Comparison of ENCODE assay signal across 21 cellular contexts in genomic region chr9:127129718-127130085, GRCh38. TPM values are rescaled to one million over a fixed set of nuclear protein-coding genes. Genes with fewer than 3 reads are reported as not detected.
DNase-seq lines count a peak whose midpoint lies in the region; ATAC-seq and TF ChIP-seq lines count a peak whose summit lies in the region.
"Had no signal": no experiment of that assay in that cellular context is flagged by ENCODE, and none has a peak within 500 bp of the region (broad histone marks: within the 10 kb centered on the region; RNA-seq: fewer than 3 reads in every experiment).

No MANE protein-coding gene starts in this region.

- H3K4me1 Mint-ChIP-seq in T-cell = no peaks in the 10 kb centered on the region
- H3K4me1 Mint-ChIP-seq: activated naive CD8-positive, alpha-beta T cell treated with anti-CD3 and anti-CD28 coated beads for 36 hours had no signal

- intact Hi-C loops in sigmoid colon (cut with DNase I) = no loop called here

- peaks cover 15% of the 10 kb centered on the region for H3K4me1 ChIP-seq in BE2C
- H3K4me1 ChIP-seq in esophagus (ENCODE audit: control insufficient read depth in 2 of 2, insufficient read depth in 2 of 2, low read length in 1 of 2) = peaks cover 13 to 21% of the 10 kb centered on the region in 2 donors
- peaks cover 0 to 67% (median 51%) of the 10 kb centered on the region in 4 donors for H3K4me1 ChIP-seq in sigmoid colon

- no peak overlapping the region for H3K4me3 Mint-ChIP-seq in T-cell
- H3K4me3 Mint-ChIP-seq: activated naive CD8-positive, alpha-beta T cell treated with anti-CD3 and anti-CD28 coated beads for 36 hours; CD4-positive, CD25-positive, alpha-beta regulatory T cell; memory B cell; natural killer cell treated with Interleukin-12 subunit alpha and Interleukin-12 subunit beta and Interleukin-15 and Interleukin-18, amount 100 ng/mL, for 72 hours had no signal

- H3K36me3 Mint-ChIP-seq in T-cell = peaks cover 4% of the 10 kb centered on the region
- H3K36me3 Mint-ChIP-seq: activated naive CD8-positive, alpha-beta T cell treated with anti-CD3 and anti-CD28 coated beads for 36 hours; CD4-positive, CD25-positive, alpha-beta regulatory T cell; natural killer cell treated with Interleukin-12 subunit alpha and Interleukin-12 subunit beta and Interleukin-15 and Interleukin-18, amount 100 ng/mL, for 72 hours had no signal

- H3K9me3 ChIP-seq in BE2C (no peaks in the 10 kb centered on the region), esophagus (ENCODE audit: control insufficient read depth in 2 of 2, insufficient read depth in 1 of 2, low read depth in 1 of 2, low read length in 1 of 2) (no peaks in the 10 kb centered on the region), sigmoid colon (no peaks in the 10 kb centered on the region)
- H3K9me3 ChIP-seq: thyroid gland had no signal

- no peaks in the 10 kb centered on the region for H3K9me3 Mint-ChIP-seq in T-cell
- H3K9me3 Mint-ChIP-seq: activated naive CD8-positive, alpha-beta T cell treated with anti-CD3 and anti-CD28 coated beads for 36 hours; CD4-positive, CD25-positive, alpha-beta regulatory T cell; memory B cell; natural killer cell treated with Interleukin-12 subunit alpha and Interleukin-12 subunit beta and Interleukin-15 and Interleukin-18, amount 100 ng/mL, for 72 hours had no signal

- CTCF ChIA-PET in T-cell (lab: Charles Lee) = no interaction called here

- H3K27ac Mint-ChIP-seq in T-cell = no peak overlapping the region
- H3K27ac Mint-ChIP-seq: activated naive CD8-positive, alpha-beta T cell treated with anti-CD3 and anti-CD28 coated beads for 36 hours; CD4-positive, CD25-positive, alpha-beta regulatory T cell; memory B cell; natural killer cell treated with Interleukin-12 subunit alpha and Interleukin-12 subunit beta and Interleukin-15 and Interleukin-18, amount 100 ng/mL, for 72 hours had no signal

- TF ChIP-seq EP300 in sigmoid colon (IDR thresholded peaks at IDR 0.05) = no peak

- H3K27me3 Mint-ChIP-seq in T-cell = peaks cover 0 to 16% of the 10 kb centered on the region in 2 donors
- H3K27me3 Mint-ChIP-seq: activated naive CD8-positive, alpha-beta T cell treated with anti-CD3 and anti-CD28 coated beads for 36 hours; memory B cell had no signal

- TF ChIP-seq CTCF in BE2C (IDR thresholded peaks at IDR 0.05; ENCODE audit: low read depth, low read length) (no peak), sigmoid colon (IDR thresholded peaks at IDR 0.05) (no peak)

- H3K27ac ChIP-seq in esophagus (ENCODE audit: low read depth in 2 of 2, low read length in 1 of 2) = peak overlapping the region; percentile 35 to 77
- peak overlapping the region; percentile 16 to 99 (median 81) for H3K27ac ChIP-seq in sigmoid colon
- H3K27ac ChIP-seq: HL-60 had no signal

- WGBS in esophagus, 2 donors = 66 to 77% methylated on average over 3 of the region's 3 CpGs
- WGBS in sigmoid colon, 2 donors = 86 to 90% methylated on average over 3 of the region's 3 CpGs

- ATAC-seq in GM21786 (IDR thresholded peaks at IDR 0.05; ENCODE audit: unreplicated experiment) (no peak), T-cell (replicated peaks in 1 of 4) (no peak), HG03196 (IDR thresholded peaks at IDR 0.05; ENCODE audit: unreplicated experiment) (no peak)
- ATAC-seq: activated CD4-positive, CD25-positive, alpha-beta regulatory T cell treated with anti-CD3 and anti-CD28 coated beads, Interleukin-2, amount 50 U/mL, for 24 hours; esophagus mucosa; natural killer cell treated with Interleukin-12 subunit alpha and Interleukin-12 subunit beta and Interleukin-15 and Interleukin-18, amount 100 ng/mL, for 72 hours had no signal

- H3K36me3 ChIP-seq in BE2C = no peaks in the 10 kb centered on the region
- no peaks in the 10 kb centered on the region for H3K36me3 ChIP-seq in esophagus (ENCODE audit: control insufficient read depth in 2 of 2, insufficient read depth in 2 of 2, low read length in 1 of 2)
- H3K36me3 ChIP-seq in sigmoid colon = no peaks in the 10 kb centered on the region
- H3K36me3 ChIP-seq: thyroid gland had no signal

- DNase-seq in BE2C = peak; percentile 78
- DNase-seq in NCI-H524 (lab: John Stamatoyannopoulos, UW) = peak; percentile 54 to 83
- DNase-seq in sigmoid colon = peak; percentile 69
- DNase-seq in stimulated activated CD4-positive, alpha-beta T cell treated with anti-CD3 and anti-CD28 coated beads, Interleukin-12 subunit alpha, Interleukin-12 subunit beta, amount 100 ng/mL, for 4 hours = no peak
- no peak for DNase-seq in T-cell
- DNase-seq: activated naive CD8-positive, alpha-beta T cell treated with anti-CD3 and anti-CD28 coated beads for 36 hours; activated T-cell treated with anti-CD3 and anti-CD28 coated beads, Interleukin-2, amount 50 U/mL, for 48 hours; CD4-positive, CD25-positive, alpha-beta regulatory T cell; DMS79 treated with DMSO at 0.1 percent for 48 hours; NCI-H1694 treated with DMSO at 0.1 percent for 48 hours; NCI-H510A; T1000 had no signal

- TF ChIP-seq POLR2A in sigmoid colon (IDR thresholded peaks at IDR 0.05) = no peak

- POLR2A ChIA-PET in T-cell (lab: Charles Lee) = no interaction called here

- H3K4me3 ChIP-seq in BE2C (ENCODE audit: low read depth, low read length) (no peak overlapping the region), esophagus (ENCODE audit: low read depth in 1 of 2, low read length in 2 of 2) (no peak overlapping the region), sigmoid colon (no peak overlapping the region)
- H3K4me3 ChIP-seq: thyroid gland had no signal

- H3K27me3 ChIP-seq in BE2C (no peaks in the 10 kb centered on the region), esophagus (ENCODE audit: control insufficient read depth in 1 of 2, insufficient read depth in 2 of 2, low read length in 2 of 2) (no peaks in the 10 kb centered on the region), sigmoid colon (no peaks in the 10 kb centered on the region)
- H3K27me3 ChIP-seq: thyroid gland had no signal

RNA-seq across cellular contexts. Expression of gene ANGPTL2, which starts 7.3 kb away (rescaled TPM):
- 6.8 TPM for polyA plus RNA-seq in BE2C (2012; ENCODE audit: insufficient read depth, insufficient read length, low read depth)
- 1 to 10 TPM; 1.9 to 5.8 TPM for polyA plus RNA-seq in esophagus
- total RNA-seq in sigmoid colon = 100 to 1,000 TPM in 1 of 4 donors, 10 to 100 TPM in 3; 50.5 to 112 (median 78.8) TPM
- 10 to 100 TPM in 1 of 3 donors, 1 to 10 TPM in 1, under 1 TPM in 1; 0.69 to 14.7 (median 9.6) TPM for polyA plus RNA-seq in sigmoid colon
- under 1 TPM in 3 of 5 donors, not detected in 2; 0.10 to 0.82 (median 0.13) TPM for total RNA-seq in T-cell
- total RNA-seq: activated naive CD8-positive, alpha-beta T cell treated with anti-CD3 and anti-CD28 coated beads for 36 hours; CD4-positive, CD25-positive, alpha-beta regulatory T cell; natural killer cell treated with Interleukin-12 subunit alpha and Interleukin-12 subunit beta and Interleukin-15 and Interleukin-18, amount 100 ng/mL, for 72 hours had no signal
- polyA plus RNA-seq: CD4-positive, CD25-positive, alpha-beta regulatory T cell had no signal

Comparison
In these comparisons a context has a peak if more than half of its experiments do, and no peak if none do; other contexts are left out.
1. DNase-seq: peak in BE2C (single experiment), NCI-H524 (2 of 2) and sigmoid colon (single experiment); none in stimulated activated CD4-positive, alpha-beta T cell treated with anti-CD3 and anti-CD28 coated beads, Interleukin-12 subunit alpha, Interleukin-12 subunit beta, amount 100 ng/mL, for 4 hours (single experiment) and T-cell (0 of 34).
2. RNA of gene ANGPTL2, which starts 7.3 kb away (total RNA-seq): 50.5 to 112 TPM in sigmoid colon; 0.10 to 0.82 TPM in T-cell; every median in the first group is over 10 times any median in the second.